ENCODE assay signal across 22 cellular contexts in the genomic region with DNA sequence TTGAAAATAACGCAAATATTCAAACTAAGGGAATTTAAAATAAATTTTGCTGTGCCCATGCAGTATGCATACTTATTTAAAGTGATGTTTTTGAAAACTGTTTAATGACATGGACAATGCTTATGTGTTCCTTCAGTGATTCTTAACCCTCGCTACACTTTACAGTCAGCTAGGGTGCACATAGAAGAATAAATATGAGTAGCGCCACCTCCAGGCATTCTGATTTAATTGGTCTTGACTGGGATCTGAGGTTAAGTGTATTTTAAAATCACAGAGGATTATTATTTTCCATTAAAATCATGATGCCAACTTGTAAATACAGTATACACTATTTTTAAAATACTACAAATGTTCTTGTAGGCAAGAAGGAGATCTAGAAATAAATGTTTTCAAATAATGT.
DNase-seq lines count a peak whose midpoint lies in the region; ATAC-seq and TF ChIP-seq lines count a peak whose summit lies in the region.
"Had no signal": no experiment of that assay in that cellular context is flagged by ENCODE, and none has a peak within 500 bp of the region (broad histone marks: within the 10 kb centered on the region; RNA-seq: fewer than 3 reads in every experiment).

No MANE protein-coding gene starts in this region.

- H3K36me3 ChIP-seq in OCI-LY1 (ENCODE audit: insufficient read depth, low read length) (no peaks in the 10 kb centered on the region), endodermal cell (ENCODE audit: control insufficient read depth, insufficient read depth, low read length) (no peaks in the 10 kb centered on the region), sigmoid colon (no peaks in the 10 kb centered on the region)
- H3K36me3 ChIP-seq: BE2C, SJSA1 had no signal

- H3K4me1 ChIP-seq in OCI-LY1 (ENCODE audit: insufficient read depth, low read length, severe bottlenecking) (no peaks in the 10 kb centered on the region), endodermal cell (ENCODE audit: control insufficient read depth, insufficient read depth, low read length) (peaks cover 4% of the 10 kb centered on the region), sigmoid colon (no peaks in the 10 kb centered on the region)
- H3K4me1 ChIP-seq: BE2C, SJSA1 had no signal

- H3K79me2 ChIP-seq in OCI-LY1 (ENCODE audit: insufficient read depth, low read length) = no peaks in the 10 kb centered on the region

- H3K9ac ChIP-seq in OCI-LY1 (ENCODE audit: low read length) (no peak overlapping the region), endodermal cell (ENCODE audit: extremely low read depth, low read length, poor library complexity, severe bottlenecking) (no peak overlapping the region)
- H3K9ac ChIP-seq: GM23248 had no signal

- H3K9me3 ChIP-seq in OCI-LY1 (ENCODE audit: low read length) (no peaks in the 10 kb centered on the region), endodermal cell (ENCODE audit: control insufficient read depth, low read length) (no peaks in the 10 kb centered on the region), sigmoid colon (no peaks in the 10 kb centered on the region)
- H3K9me3 ChIP-seq: BE2C, SJSA1 had no signal

- DNase-seq in NCI-H82 (lab: John Stamatoyannopoulos, UW) (peak; percentile 11), NCI-H82 treated with DMSO at 0.1 percent for 48 hours (lab: John Stamatoyannopoulos, UW; ENCODE audit: unreplicated experiment) (no peak), endodermal cell (no peak), retinal pigment epithelial cell (ENCODE audit: low read depth) (no peak), sigmoid colon (no peak), UCSD-AML1 (lab: John Stamatoyannopoulos, UW; ENCODE audit: unreplicated experiment) (no peak)
- DNase-seq: BE2C; CD4-positive, alpha-beta T cell; DMS153; EL; GM23248; KG1; NCI-H1048; NCI-H1436 treated with DMSO at 0.1 percent for 48 hours; NCI-H2029; NCI-H526 had no signal

- no peak overlapping the region for H3K4me2 ChIP-seq in OCI-LY1 (ENCODE audit: low read length)

- H3K27ac ChIP-seq in OCI-LY1 (ENCODE audit: low read depth, low read length, poor library complexity, severe bottlenecking) (no peak overlapping the region), endodermal cell (ENCODE audit: low read depth, low read length) (no peak overlapping the region), sigmoid colon (no peak overlapping the region)
- H3K27ac ChIP-seq: GM23248, SJSA1 had no signal

- no peak overlapping the region for H2AFZ ChIP-seq in OCI-LY1 (ENCODE audit: low read length)
- H2AFZ ChIP-seq: GM23248 had no signal

- H3K4me3 Mint-ChIP-seq in endodermal cell = no peak overlapping the region
- H3K4me3 Mint-ChIP-seq: CD4-positive, alpha-beta T cell had no signal

- no peak overlapping the region for H3K4me3 ChIP-seq in OCI-LY1 (ENCODE audit: low read depth, low read length, poor library complexity, severe bottlenecking)
- no peak overlapping the region for H3K4me3 ChIP-seq in endodermal cell (ENCODE audit: low read length)
- H3K4me3 ChIP-seq in retinal pigment epithelial cell (ENCODE audit: low read length) = no peak overlapping the region
- H3K4me3 ChIP-seq in sigmoid colon = no peak overlapping the region
- H3K4me3 ChIP-seq: GM12878, GM23248, SJSA1 had no signal

- no peaks in the 10 kb centered on the region for H3F3A ChIP-seq in OCI-LY1 (ENCODE audit: insufficient read depth, low read length)

- no peak for TF ChIP-seq POLR2A in sigmoid colon (IDR thresholded peaks at IDR 0.05)

- no peaks in the 10 kb centered on the region for H3K27me3 Mint-ChIP-seq in endodermal cell (ENCODE audit: insufficient read depth)
- H3K27me3 Mint-ChIP-seq: CD4-positive, alpha-beta T cell had no signal

- peak; percentile 21; the same call in 1 of the 2 replicates for TF ChIP-seq CTCF in OCI-LY1 (IDR thresholded peaks at IDR 0.05; ENCODE audit: low read length)
- TF ChIP-seq CTCF in endodermal cell (conservative IDR thresholded peaks at IDR 0.05) = peak; percentile 66
- TF ChIP-seq CTCF in retinal pigment epithelial cell (conservative IDR thresholded peaks at IDR 0.05; ENCODE audit: low read depth, low read length) = peak; percentile 8
- TF ChIP-seq CTCF in sigmoid colon (IDR thresholded peaks at IDR 0.05) = no peak

- no peak for TF ChIP-seq EP300 in sigmoid colon (IDR thresholded peaks at IDR 0.05)

- WGBS in endodermal cell (ENCODE audit: insufficient coverage in 1 of 2, insufficient read length in 1 of 2), 2 experiments = 100% methylated on average over 3 of the region's 3 CpGs; no CpG with 5 or more reads in 1 of the 2 experiments
- WGBS in sigmoid colon, 2 donors = 63 to 79% methylated on average over 3 of the region's 3 CpGs

- intact Hi-C loops in sigmoid colon (cut with DNase I) = no loop called here

- no peak for ATAC-seq in GM21390 (IDR thresholded peaks at IDR 0.05; ENCODE audit: unreplicated experiment)
- ATAC-seq: GM12878, HepG2, Panc1 had no signal

- no peaks in the 10 kb centered on the region for H3K9me3 Mint-ChIP-seq in endodermal cell
- H3K9me3 Mint-ChIP-seq: CD4-positive, alpha-beta T cell had no signal

- H3K36me3 Mint-ChIP-seq in endodermal cell (ENCODE audit: low read depth) = no peaks in the 10 kb centered on the region

- no peak overlapping the region for H3K27ac Mint-ChIP-seq in endodermal cell
- H3K27ac Mint-ChIP-seq: CD4-positive, alpha-beta T cell had no signal

- H3K4me1 Mint-ChIP-seq in endodermal cell = peaks cover 7% of the 10 kb centered on the region

- H4K20me1 ChIP-seq in OCI-LY1 (ENCODE audit: insufficient read depth, low read length) = no peaks in the 10 kb centered on the region

- H3K9me2 ChIP-seq in OCI-LY1 (ENCODE audit: low read depth, low read length) = no peaks in the 10 kb centered on the region

- H3K27me3 ChIP-seq in OCI-LY1 (ENCODE audit: insufficient read depth, low read length) (no peaks in the 10 kb centered on the region), endodermal cell (ENCODE audit: control insufficient read depth, insufficient read depth, low read length, poor library complexity, severe bottlenecking) (no peaks in the 10 kb centered on the region), sigmoid colon (no peaks in the 10 kb centered on the region)
- H3K27me3 ChIP-seq: BE2C, SJSA1 had no signal

Comparison
In these comparisons a context has a peak if more than half of its experiments do, and no peak if none do; other contexts are left out.
1. CTCF ChIP-seq: peak in OCI-LY1 (single experiment), endodermal cell (single experiment) and retinal pigment epithelial cell (single experiment); none in sigmoid colon (0 of 4).